In genomic region chr20:43515628-43516027, GRCh38 we compare ENCODE assay signal across 9 cellular contexts. TPM values are rescaled to one million over a fixed set of nuclear protein-coding genes. Genes with fewer than 3 reads are reported as not detected.
DNase-seq lines count a peak whose midpoint lies in the region; ATAC-seq and TF ChIP-seq lines count a peak whose summit lies in the region.
"Had no signal": no experiment of that assay in that cellular context is flagged by ENCODE, and none has a peak within 500 bp of the region (broad histone marks: within the 10 kb centered on the region; RNA-seq: fewer than 3 reads in every experiment).

No MANE protein-coding gene starts in this region.

- peaks cover 20% of the 10 kb centered on the region for H3K4me1 Mint-ChIP-seq in MCF 10A (ENCODE audit: insufficient read depth, unreplicated experiment)
- H3K4me1 Mint-ChIP-seq in T-helper 17 cell = peaks cover 19% of the 10 kb centered on the region

- CTCF ChIA-PET in MCF 10A (lab: Yijun Ruan, JAX) = interaction anchor here (0.5 to 3.9 kb wide), 11 partner anchors 10 to 702 kb away, joined by 3 to 19 read pairs (median 4); partner anchors contain the start of gene SRSF6

- peak overlapping the region in 1 of 3 donors; percentile 65 for H3K4me3 ChIP-seq in breast epithelium

- no peaks in the 10 kb centered on the region for H3K36me3 ChIP-seq in breast epithelium

- H3K36me3 Mint-ChIP-seq in MCF 10A (ENCODE audit: insufficient read depth, unreplicated experiment) (peaks cover 11% of the 10 kb centered on the region), T-helper 17 cell (ENCODE audit: low read depth) (no peaks in the 10 kb centered on the region)

- no peaks in the 10 kb centered on the region for H3K27me3 ChIP-seq in breast epithelium
- H3K27me3 ChIP-seq: stomach had no signal

- TSS peak; percentile 27 for BruUV-seq in MCF 10A (replicated peaks; lab: Mats Ljungman, UMichigan)

- H3K27ac ChIP-seq in breast epithelium = no peak overlapping the region
- H3K27ac ChIP-seq in temporal lobe (ENCODE audit: low read depth, low read length) = peak overlapping the region; percentile 17

- POLR2A ChIA-PET in MCF 10A (lab: Yijun Ruan, JAX) = interaction anchor here (0.5 to 3.7 kb wide), 6 partner anchors 17 to 77 kb away, joined by 3 to 52 read pairs (median 3); partner anchors contain the start of gene SRSF6

- no peaks in the 10 kb centered on the region for H3K4me1 ChIP-seq in breast epithelium

- H3K27ac Mint-ChIP-seq in MCF 10A (ENCODE audit: low read depth, unreplicated experiment) (no peak overlapping the region), T-helper 17 cell (no peak overlapping the region)

- peak overlapping the region; percentile 99 for H3K4me3 Mint-ChIP-seq in MCF 10A (ENCODE audit: unreplicated experiment)
- peak overlapping the region; percentile 19 for H3K4me3 Mint-ChIP-seq in T-helper 17 cell

- DNase-seq in MCF 10A (ENCODE audit: unreplicated experiment) (no peak), breast epithelium (ENCODE audit: low spot score in 2 of 2) (no peak), T-helper 17 cell (no peak), globus pallidus (ENCODE audit: low spot score) (peak; percentile 64), iPS-NIHi11 (ENCODE audit: low spot score) (no peak), NCI-H69 (lab: John Stamatoyannopoulos, UW) (no peak), NCI-H1930 (lab: John Stamatoyannopoulos, UW) (no peak)
- DNase-seq: stomach had no signal

- H3K9me3 ChIP-seq in breast epithelium (no peaks in the 10 kb centered on the region), T-helper 17 cell (ENCODE audit: control insufficient read depth, low read length, poor library complexity, severe bottlenecking) (no peaks in the 10 kb centered on the region)
- H3K9me3 ChIP-seq: stomach had no signal

- no peak for TF ChIP-seq POLR2A in breast epithelium (IDR thresholded peaks at IDR 0.05)

- ATAC-seq in T-helper 17 cell = no peak

- no peaks in the 10 kb centered on the region for H3K9me3 Mint-ChIP-seq in MCF 10A (ENCODE audit: unreplicated experiment)

- intact Hi-C loops in MCF 10A (cut with micrococcal nuclease) (no loop called here), breast epithelium (cut with DNase I; ENCODE audit: low total_unique reads) (no loop called here)

- no peaks in the 10 kb centered on the region for H3K27me3 Mint-ChIP-seq in MCF 10A (ENCODE audit: insufficient read depth, unreplicated experiment)
- H3K27me3 Mint-ChIP-seq in T-helper 17 cell = peaks cover 9% of the 10 kb centered on the region

- TF ChIP-seq CTCF in MCF 10A (IDR thresholded peaks at IDR 0.05; ENCODE audit: unreplicated experiment) (no peak), breast epithelium (IDR thresholded peaks at IDR 0.05) (no peak)

RNA-seq across cellular contexts. Expression of gene L3MBTL1, which starts 8.1 kb away (rescaled TPM):
- total RNA-seq in MCF 10A (2022) = 10.5 and 11.4 TPM in 2 replicates
- total RNA-seq in breast epithelium = 10 to 100 TPM in 2 of 3 donors, 1 to 10 TPM in 1; 8.6 to 24.7 (median 17.4) TPM
- total RNA-seq in T-helper 17 cell = 10 to 100 TPM in 1 of 2 donors, 1 to 10 TPM in 1; 9.9 to 11.6 TPM
- total RNA-seq in temporal lobe = 14.8 TPM

RNA-seq across cellular contexts. Expression of gene SGK2, which starts 43.2 kb away (rescaled TPM):
- total RNA-seq in MCF 10A (2022) = 0.33 and 1.1 TPM in 2 replicates
- 1 to 10 TPM; 4.1 to 8.2 (median 6.4) TPM for total RNA-seq in breast epithelium
- 1 to 10 TPM in 1 of 2 donors, under 1 TPM in 1; 0.52 to 1.7 TPM for total RNA-seq in T-helper 17 cell
- total RNA-seq in temporal lobe = 0.74 TPM

RNA-seq across cellular contexts. Expression of gene SRSF6, which starts 57.9 kb away (rescaled TPM):
- total RNA-seq in MCF 10A (2022) = 151 and 193 TPM in 2 replicates
- total RNA-seq in breast epithelium = 100 to 1,000 TPM in 2 of 3 donors, 10 to 100 TPM in 1; 70.9 to 143 (median 114) TPM
- total RNA-seq in T-helper 17 cell = 100 to 1,000 TPM; 257 to 285 TPM
- 44.0 TPM for total RNA-seq in temporal lobe
